In the genomic region with DNA sequence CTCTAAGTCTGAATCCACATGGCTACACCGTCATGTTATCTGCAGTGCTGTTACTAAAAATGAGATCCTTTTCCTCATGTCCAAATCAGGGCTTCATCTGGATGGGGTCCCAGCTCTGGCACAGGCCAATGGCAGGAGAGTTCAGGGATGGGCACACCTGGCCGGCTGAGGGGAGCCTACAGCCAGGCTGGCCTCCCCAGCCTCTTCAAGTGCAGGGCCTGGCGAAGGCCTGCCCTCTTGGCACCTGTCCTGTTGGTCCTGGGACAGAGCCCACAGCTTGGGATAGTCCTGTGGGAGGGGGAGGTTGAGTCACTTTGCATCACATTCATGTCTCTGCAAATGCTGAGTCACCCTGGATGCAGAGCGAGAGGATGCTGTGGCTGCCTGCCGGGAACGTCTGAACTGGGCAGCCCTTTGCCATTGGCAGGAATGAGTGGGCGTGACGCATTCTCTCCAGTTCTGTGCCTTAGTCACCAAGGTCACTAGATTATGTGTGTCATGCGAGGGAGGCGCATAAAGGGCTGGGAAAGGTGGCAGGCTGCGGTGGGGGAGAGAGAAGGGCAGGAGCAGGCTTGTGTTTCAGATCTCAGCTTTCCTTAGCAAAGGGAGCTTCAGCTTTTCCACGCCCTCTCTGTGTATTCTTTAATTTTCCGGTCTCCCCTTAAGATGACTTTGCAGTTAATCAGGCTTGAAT, we compare ENCODE assay signal across 8 cellular contexts.
DNase-seq lines count a peak whose midpoint lies in the region; ATAC-seq and TF ChIP-seq lines count a peak whose summit lies in the region.

No MANE protein-coding gene starts in this region.

- H3K27ac Mint-ChIP-seq in nephron: peak overlapping the region; percentile 24 to 56 (median 47)

- intact Hi-C loops in aorta (cut with DNase I): loop anchor here (10.0 kb wide), 2 partner anchors 256 to 416 kb away; a partner anchor contains a TSS

- no peaks in the 10 kb centered on the region for H3K4me1 ChIP-seq in aorta (ENCODE audit: control insufficient read depth in 1 of 2, insufficient read depth in 2 of 2, low read length in 2 of 2)

- 1 to 5% methylated on average over 13 of the region's 13 CpGs for WGBS in aorta, 2 donors

- DNase-seq in stimulated activated CD4-positive, alpha-beta T cell treated with anti-CD3 and anti-CD28 coated beads, Interleukin-15, amount 100 ng/mL, for 24 hours: peak; percentile 57
- no peak for DNase-seq in stimulated activated CD4-positive, alpha-beta T cell treated with anti-CD3 and anti-CD28 coated beads, Interleukin-4, amount 100 ng/mL, for 1 hour
- peak; percentile 97 for DNase-seq in SW480 (ENCODE audit: low spot score)
- peak; percentile 100 for DNase-seq in fibroblast of mammary gland (ENCODE audit: low read depth)
- DNase-seq in aorta: peak; percentile 95 to 97
- DNase-seq in NCI-H1930 (lab: John Stamatoyannopoulos, UW): no peak

- H3K36me3 Mint-ChIP-seq in nephron (ENCODE audit: low read depth): no peaks in the 10 kb centered on the region

- peaks cover 3% of the 10 kb centered on the region for H3K9me3 Mint-ChIP-seq in nephron

- H3K4me3 Mint-ChIP-seq in nephron: no peak overlapping the region

- H3K27me3 Mint-ChIP-seq in nephron (ENCODE audit: low read depth): no peaks in the 10 kb centered on the region

- no peak overlapping the region for H3K4me3 ChIP-seq in fibroblast of mammary gland (ENCODE audit: control insufficient read depth, low read depth, low read length)
- H3K4me3 ChIP-seq in aorta (ENCODE audit: low read length in 2 of 2): no peak overlapping the region

- peaks cover 13% of the 10 kb centered on the region for H3K4me1 Mint-ChIP-seq in nephron

- H3K27me3 ChIP-seq in aorta (ENCODE audit: control insufficient read depth in 1 of 2, insufficient read depth in 2 of 2, low read length in 1 of 2): no peaks in the 10 kb centered on the region

- no peaks in the 10 kb centered on the region for H3K36me3 ChIP-seq in aorta (ENCODE audit: control insufficient read depth in 1 of 2, insufficient read depth in 2 of 2, low read length in 1 of 2)

- TF ChIP-seq CTCF in fibroblast of mammary gland (conservative IDR thresholded peaks at IDR 0.05; ENCODE audit: control insufficient read depth, insufficient read depth, low read depth, low read length) (no peak), nephron (IDR thresholded peaks at IDR 0.05; ENCODE audit: unreplicated experiment in 3 of 3) (no peak)

- H3K9me3 ChIP-seq in aorta (ENCODE audit: control insufficient read depth, low read length): no peaks in the 10 kb centered on the region

- ATAC-seq in aorta (ENCODE audit: low FRiP score): peak; percentile 96
- no peak for ATAC-seq in GM18873 (IDR thresholded peaks at IDR 0.05; ENCODE audit: low FRiP score, unreplicated experiment)

- peak overlapping the region; percentile 37 to 99 for H3K27ac ChIP-seq in aorta (ENCODE audit: low read depth in 1 of 2, low read length in 2 of 2)

Comparison
In these comparisons a context has a peak if more than half of its experiments do, and no peak if none do; other contexts are left out.
1. DNase-seq: peak in stimulated activated CD4-positive, alpha-beta T cell treated with anti-CD3 and anti-CD28 coated beads, Interleukin-15, amount 100 ng/mL, for 24 hours (single experiment), SW480 (single experiment), fibroblast of mammary gland (single experiment) and aorta (2 of 2); none in stimulated activated CD4-positive, alpha-beta T cell treated with anti-CD3 and anti-CD28 coated beads, Interleukin-4, amount 100 ng/mL, for 1 hour (single experiment) and NCI-H1930 (0 of 2).